2 cellular contexts compared by ENCODE assay signal in genomic region chr1:148791490-148792161, GRCh38. TPM values are rescaled to one million over a fixed set of nuclear protein-coding genes. Genes with fewer than 3 reads are reported as not detected.
"Had no signal": no experiment of that assay in that cellular context is flagged by ENCODE, and none has a peak within 500 bp of the region (broad histone marks: within the 10 kb centered on the region; RNA-seq: fewer than 3 reads in every experiment).

No MANE protein-coding gene starts in this region.

RNA-seq across cellular contexts. Expression of gene NUDT4B, which starts 43.1 kb away (rescaled TPM):
- total RNA-seq: left ventricle myocardium inferior, neural crest cell had no signal
